Comparison of ENCODE assay signal across 14 cellular contexts in genomic region chr12:288687-289086, GRCh38. TPM values are rescaled to one million over a fixed set of nuclear protein-coding genes. Genes with fewer than 3 reads are reported as not detected.
DNase-seq lines count a peak whose midpoint lies in the region; FAIRE-seq and TF ChIP-seq lines count a peak whose summit lies in the region.
"Had no signal": no experiment of that assay in that cellular context is flagged by ENCODE, and none has a peak within 500 bp of the region (broad histone marks: within the 10 kb centered on the region; RNA-seq: fewer than 3 reads in every experiment).

No MANE protein-coding gene starts in this region.

- dilution Hi-C loops in mammary epithelial cell (cut with HindIII; ENCODE audit: low sequenced_read_pairs) (no loop called here), keratinocyte (cut with MboI; ENCODE audit: extremely low pct_ligation_motif_present, low sequenced_read_pairs) (no loop called here)

- no peaks in the 10 kb centered on the region for H3K27me3 ChIP-seq in mammary epithelial cell (ENCODE audit: insufficient read depth, low read length)
- no peaks in the 10 kb centered on the region for H3K27me3 ChIP-seq in keratinocyte (ENCODE audit: control insufficient read depth, extremely low read depth, insufficient read depth, low read length)
- H3K27me3 ChIP-seq in spleen (replicated peaks in 1 of 7) = no peaks in the 10 kb centered on the region
- H3K27me3 ChIP-seq: BLaER1 treated with 17β-estradiol and CSF1 and Interleukin-3, amounts not matched to agents 10 nM and 100 nM had no signal

- TF ChIP-seq CTCF in mammary epithelial cell (conservative IDR thresholded peaks at IDR 0.05 in 1 of 2, IDR thresholded peaks at IDR 0.05 in 1 of 2; ENCODE audit: extremely low read depth in 1 of 2, insufficient read depth in 1 of 2, low read depth in 1 of 2, low read length in 2 of 2) (no peak), keratinocyte (optimal IDR thresholded peaks at IDR 0.05 in 1 of 3, IDR thresholded peaks at IDR 0.05 in 1 of 3, conservative IDR thresholded peaks at IDR 0.05 in 1 of 3; ENCODE audit: extremely low read depth in 1 of 3, insufficient read depth in 2 of 3, low read length in 3 of 3) (no peak), spleen (IDR thresholded peaks at IDR 0.05 in 8 of 11, conservative IDR thresholded peaks at IDR 0.05 in 3 of 11) (no peak)

- H3K79me2 ChIP-seq in mammary epithelial cell (ENCODE audit: insufficient read depth, low read length) = no peaks in the 10 kb centered on the region
- H3K79me2 ChIP-seq in keratinocyte (ENCODE audit: control insufficient read depth, insufficient read depth, low read length) = no peaks in the 10 kb centered on the region

- H3K9me1 ChIP-seq in keratinocyte (ENCODE audit: control insufficient read depth, extremely low read depth, insufficient read depth, low read length) = no peaks in the 10 kb centered on the region

- H3K9me3 ChIP-seq in mammary epithelial cell (replicated peaks; ENCODE audit: insufficient read depth, low read length) (no peaks in the 10 kb centered on the region), keratinocyte (ENCODE audit: control insufficient read depth, low read depth, low read length) (no peaks in the 10 kb centered on the region), spleen (no peaks in the 10 kb centered on the region)
- H3K9me3 ChIP-seq: BLaER1 treated with 17β-estradiol and CSF1 and Interleukin-3, amounts not matched to agents 10 nM and 100 nM had no signal

- TF ChIP-seq POLR2A in spleen (IDR thresholded peaks at IDR 0.05) = no peak

- H2AFZ ChIP-seq in mammary epithelial cell (ENCODE audit: low read depth, low read length) = no peak overlapping the region
- H2AFZ ChIP-seq in keratinocyte (ENCODE audit: control insufficient read depth, low read length) = no peak overlapping the region

- DNase-seq in AG08395 (ENCODE audit: low spot score) (peak; percentile 60), HK-2 (ENCODE audit: unreplicated experiment) (peak; percentile 22), mammary epithelial cell (peak; percentile 58), keratinocyte (ENCODE audit: low read depth, low spot score) (no peak), spleen (no peak), NCI-H2171 treated with DMSO at 0.1 percent for 48 hours (lab: John Stamatoyannopoulos, UW) (no peak), ecto neural progenitor cell (ENCODE audit: low spot score) (no peak), NCI-H187 (lab: John Stamatoyannopoulos, UW) (no peak)
- DNase-seq: activated CD4-positive, alpha-beta T cell treated with anti-CD3 and anti-CD28 coated beads for 4 hours; activated T-cell treated with anti-CD3 and anti-CD28 coated beads, Interleukin-2, amount 50 U/mL, for 24 hours; H7; stimulated activated naive CD8-positive, alpha-beta T cell treated with anti-CD3 and anti-CD28 coated beads, Interleukin-15, Interleukin-2, amounts not matched to agents 100 U/mL and 50 U/mL, for 24 hours had no signal

- H3K27ac ChIP-seq in mammary epithelial cell (ENCODE audit: insufficient read depth, low read depth, low read length) = no peak overlapping the region
- H3K27ac ChIP-seq in keratinocyte (ENCODE audit: control insufficient read depth, insufficient read depth, low read length) = peak overlapping the region; percentile 33
- H3K27ac ChIP-seq in spleen = no peak overlapping the region
- H3K27ac ChIP-seq: BLaER1 treated with 17β-estradiol and CSF1 and Interleukin-3, amounts not matched to agents 10 nM and 100 nM had no signal

- peaks cover 16% of the 10 kb centered on the region for H3K36me3 ChIP-seq in mammary epithelial cell (ENCODE audit: insufficient read depth, low read length)
- peaks cover 7 to 9% of the 10 kb centered on the region in 2 experiments for H3K36me3 ChIP-seq in keratinocyte (ENCODE audit: control insufficient read depth in 2 of 2, extremely low read depth in 1 of 2, insufficient read depth in 2 of 2, low read length in 2 of 2)
- H3K36me3 ChIP-seq in spleen = peaks cover 2 to 98% (median 52%) of the 10 kb centered on the region in 6 donors

- no peak overlapping the region for H3K4me3 ChIP-seq in mammary epithelial cell (replicated peaks in 1 of 3; ENCODE audit: insufficient read depth in 1 of 3, low read depth in 2 of 3, low read length in 3 of 3)
- no peak overlapping the region for H3K4me3 ChIP-seq in keratinocyte (ENCODE audit: control insufficient read depth in 2 of 3, extremely low read depth in 1 of 3, insufficient read depth in 2 of 3, low read depth in 1 of 3, low read length in 3 of 3)
- no peak overlapping the region for H3K4me3 ChIP-seq in spleen
- H3K4me3 ChIP-seq: BLaER1 treated with 17β-estradiol and CSF1 and Interleukin-3, amounts not matched to agents 10 nM and 100 nM had no signal

- 75% methylated on average over 5 of the region's 5 CpGs for WGBS in mammary epithelial cell (ENCODE audit: low coverage, missing lambda C conversion rate)
- WGBS in spleen, 5 donors = 84 to 98% (median 95%) methylated on average over 5 of the region's 5 CpGs

- in situ Hi-C loops in mammary epithelial cell (cut with MboI; ENCODE audit: low sequenced_read_pairs in 2 of 2) = no loop called here

- intact Hi-C loops in mammary epithelial cell (cut with micrococcal nuclease) (no loop called here), spleen (cut with DNase I; ENCODE audit: low total_unique reads) (no loop called here)

- CTCF ChIA-PET in mammary epithelial cell (lab: Charles Lee; ENCODE audit: low non-redundant PET) = no interaction called here

- no peak overlapping the region for H3K4me2 ChIP-seq in mammary epithelial cell (ENCODE audit: insufficient read depth, low read depth, low read length)
- H3K4me2 ChIP-seq in keratinocyte (ENCODE audit: control insufficient read depth, extremely low read depth, insufficient read depth, low read depth, low read length) = no peak overlapping the region
- H3K4me2 ChIP-seq: BLaER1 treated with 17β-estradiol and CSF1 and Interleukin-3, amounts not matched to agents 10 nM and 100 nM had no signal

- BruUV-seq in mammary epithelial cell (replicated peaks; lab: Mats Ljungman, UMichigan) = no TSS peak

- peak; percentile 48 for FAIRE-seq in keratinocyte (lab: Jason Lieb, UNC)
- FAIRE-seq: GM18507 had no signal

- H4K20me1 ChIP-seq in mammary epithelial cell (ENCODE audit: insufficient read depth, low read length) = peaks cover 2% of the 10 kb centered on the region
- H4K20me1 ChIP-seq in keratinocyte (ENCODE audit: control insufficient read depth, extremely low read depth, insufficient read depth, low read length) = no peaks in the 10 kb centered on the region

- H3K9ac ChIP-seq in mammary epithelial cell (ENCODE audit: insufficient read depth, low read length) (no peak overlapping the region), keratinocyte (ENCODE audit: control insufficient read depth, extremely low read depth, insufficient read depth, low read length) (no peak overlapping the region)
- H3K9ac ChIP-seq: BLaER1 treated with 17β-estradiol and CSF1 and Interleukin-3, amounts not matched to agents 10 nM and 100 nM had no signal

- H3K4me1 ChIP-seq in mammary epithelial cell (ENCODE audit: insufficient read depth, low read length) (no peaks in the 10 kb centered on the region), keratinocyte (ENCODE audit: control insufficient read depth, extremely low read depth, insufficient read depth, low read length) (peaks cover 5% of the 10 kb centered on the region), spleen (peaks cover 0 to 23% (median 1%) of the 10 kb centered on the region in 6 donors)

RNA-seq across cellular contexts. Expression of gene SLC6A13, which starts 26.1 kb away (rescaled TPM):
- total RNA-seq in mammary epithelial cell = under 1 TPM; 0.49 to 0.50 TPM
- not detected for polyA plus RNA-seq in mammary epithelial cell
- not detected for polyA minus RNA-seq in mammary epithelial cell
- polyA plus RNA-seq in keratinocyte = 0.33 to 0.45 TPM in 2 of 3 replicates, not detected in the other
- polyA plus RNA-seq in keratinocyte (2011; ENCODE audit: low read depth) = 0.65 TPM
- polyA plus RNA-seq in keratinocyte (2011; cell fraction: cytosol; rRNA removed) = 0.10 and 0.15 TPM in 2 replicates
- polyA plus RNA-seq in keratinocyte (2011; cell fraction: nucleus; rRNA removed) = 2.5 and 3.0 TPM in 2 replicates
- 0.65 TPM in 1 of 2 replicates, not detected in the other for polyA plus RNA-seq in keratinocyte (2012; ENCODE audit: low replicate concordance)
- 1.4 to 2.7 TPM in 2 of 3 replicates, not detected in the other for polyA minus RNA-seq in keratinocyte
- polyA minus RNA-seq in keratinocyte (2011; cell fraction: cytosol; rRNA and poly(A)+ RNA removed) = not detected
- 4.7 and 13.5 TPM in 2 replicates for polyA minus RNA-seq in keratinocyte (2011; cell fraction: nucleus; rRNA and poly(A)+ RNA removed)
- total RNA-seq in spleen = 1 to 10 TPM in 1 of 7 donors, under 1 TPM in 1, not detected in 5; 0.30 to 1.7 TPM
- polyA plus RNA-seq in spleen = under 1 TPM; 0.22 to 0.39 (median 0.24) TPM
- total RNA-seq: H7 had no signal

Comparison
In these comparisons a context has a peak if more than half of its experiments do, and no peak if none do; other contexts are left out.
1. DNase-seq: peak in AG08395 (single experiment), HK-2 (single experiment) and mammary epithelial cell (single experiment); none in keratinocyte (single experiment), spleen (single experiment), NCI-H2171 treated with DMSO at 0.1 percent for 48 hours (single experiment), ecto neural progenitor cell (single experiment) and NCI-H187 (0 of 2).